ENCODE assay signal across 19 cellular contexts in the genomic region with DNA sequence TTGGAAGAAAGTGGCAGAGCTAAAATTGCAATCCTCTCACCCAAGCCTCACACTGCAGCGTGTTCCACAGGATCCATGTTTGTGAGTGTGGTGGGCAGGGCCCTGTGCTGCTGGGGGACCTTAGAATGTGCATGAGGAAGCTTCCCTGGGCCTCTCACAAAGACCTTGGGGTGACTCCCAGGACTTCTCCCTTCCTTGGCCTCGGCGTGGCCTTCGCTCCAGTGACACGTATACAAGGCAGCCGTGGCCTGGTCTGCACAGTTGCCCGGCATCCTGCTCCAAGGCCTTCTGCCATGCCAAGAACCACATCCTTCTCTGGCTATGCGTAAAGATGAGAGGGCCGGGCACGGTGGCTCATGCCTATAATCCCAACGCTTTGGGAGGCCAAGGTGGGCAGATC.
DNase-seq lines count a peak whose midpoint lies in the region; ATAC-seq and TF ChIP-seq lines count a peak whose summit lies in the region.
"Had no signal": no experiment of that assay in that cellular context is flagged by ENCODE, and none has a peak within 500 bp of the region (broad histone marks: within the 10 kb centered on the region; RNA-seq: fewer than 3 reads in every experiment).

No MANE protein-coding gene starts in this region.

- H3K79me2 ChIP-seq in H9 (ENCODE audit: insufficient read depth, low read length): no peaks in the 10 kb centered on the region

- H3K9me3 ChIP-seq in H9 (ENCODE audit: control insufficient read depth, low read depth, low read length): no peaks in the 10 kb centered on the region
- H3K9me3 ChIP-seq in endodermal cell (ENCODE audit: control insufficient read depth, low read length): no peaks in the 10 kb centered on the region
- H3K9me3 ChIP-seq: BE2C had no signal

- H3K4me3 Mint-ChIP-seq in H9 (no peak overlapping the region), endodermal cell (no peak overlapping the region)
- no peak overlapping the region for H3K4me3 Mint-ChIP-seq in activated CD8-positive, alpha-beta memory T cell treated with anti-CD3 and anti-CD28 coated beads, Interleukin-2, amount 10 ng/mL, durations not matched to agents 7 days and 5 days
- H3K4me3 Mint-ChIP-seq: CD4-positive, CD25-positive, alpha-beta regulatory T cell; CD8-positive, alpha-beta memory T cell had no signal

- H2BK5ac ChIP-seq in H9 (ENCODE audit: insufficient read length, low read length): no peak overlapping the region

- no peaks in the 10 kb centered on the region for H3K36me3 Mint-ChIP-seq in H9 (ENCODE audit: insufficient read depth in 1 of 3, low read depth in 3 of 3)
- no peaks in the 10 kb centered on the region for H3K36me3 Mint-ChIP-seq in activated CD8-positive, alpha-beta memory T cell treated with anti-CD3 and anti-CD28 coated beads, Interleukin-2, amount 10 ng/mL, durations not matched to agents 7 days and 5 days
- no peaks in the 10 kb centered on the region for H3K36me3 Mint-ChIP-seq in endodermal cell (ENCODE audit: low read depth)
- H3K36me3 Mint-ChIP-seq: CD4-positive, CD25-positive, alpha-beta regulatory T cell; CD8-positive, alpha-beta memory T cell had no signal

- no peaks in the 10 kb centered on the region for H3K36me3 ChIP-seq in endodermal cell (ENCODE audit: control insufficient read depth, insufficient read depth, low read length)
- H3K36me3 ChIP-seq: BE2C had no signal

- ATAC-seq in activated CD8-positive, alpha-beta memory T cell treated with anti-CD3 and anti-CD28 coated beads, Interleukin-2, amount 10 ng/mL, durations not matched to agents 7 days and 5 days: no peak
- ATAC-seq in left lobe of liver (no peak), HG03342 (IDR thresholded peaks at IDR 0.05; ENCODE audit: unreplicated experiment) (no peak)
- ATAC-seq: K562 had no signal

- H2BK12ac ChIP-seq in H9 (ENCODE audit: insufficient read length, low read depth, low read length): no peak overlapping the region

- no peak overlapping the region for H3K27ac Mint-ChIP-seq in H9
- no peak overlapping the region for H3K27ac Mint-ChIP-seq in activated CD8-positive, alpha-beta memory T cell treated with anti-CD3 and anti-CD28 coated beads, Interleukin-2, amount 10 ng/mL, durations not matched to agents 7 days and 5 days
- no peak overlapping the region for H3K27ac Mint-ChIP-seq in endodermal cell
- H3K27ac Mint-ChIP-seq: CD4-positive, CD25-positive, alpha-beta regulatory T cell; CD8-positive, alpha-beta memory T cell had no signal

- DNase-seq in H9 (peak; percentile 23), endodermal cell (peak; percentile 22), GF-D8 (lab: John Stamatoyannopoulos, UW) (no peak), left lobe of liver (ENCODE audit: low spot score) (no peak), NCI-H1694 treated with DMSO at 0.1 percent for 48 hours (lab: John Stamatoyannopoulos, UW) (no peak)
- DNase-seq in activated CD8-positive, alpha-beta memory T cell treated with anti-CD3 and anti-CD28 coated beads, Interleukin-2, amount 10 ng/mL, durations not matched to agents 7 days and 5 days: peak; percentile 33
- DNase-seq in stimulated activated CD8-positive, alpha-beta memory T cell treated with anti-CD3 and anti-CD28 coated beads, Interleukin-4, amount 100 ng/mL, for 48 hours: peak; percentile 14
- DNase-seq: ACHN; BE2C; C1 segment of cervical spinal cord; CD4-positive, CD25-positive, alpha-beta regulatory T cell; CD8-positive, alpha-beta memory T cell; COR-L47; DMS 273 treated with DMSO at 0.1 percent for 48 hours; DMS53; HCEC 1CT; IMR-90 had no signal

- no peak overlapping the region for H3K4me2 ChIP-seq in H9 (ENCODE audit: insufficient read depth, insufficient read length, low read length)

- H3K27me3 Mint-ChIP-seq in H9 (ENCODE audit: low read depth) (no peaks in the 10 kb centered on the region; the same call in 1 of the 2 replicates), endodermal cell (ENCODE audit: insufficient read depth) (peaks cover 1% of the 10 kb centered on the region)
- H3K27me3 Mint-ChIP-seq in activated CD8-positive, alpha-beta memory T cell treated with anti-CD3 and anti-CD28 coated beads, Interleukin-2, amount 10 ng/mL, durations not matched to agents 7 days and 5 days: peaks cover 22% of the 10 kb centered on the region
- H3K27me3 Mint-ChIP-seq: CD4-positive, CD25-positive, alpha-beta regulatory T cell had no signal

- no peak overlapping the region for H4K91ac ChIP-seq in H9 (ENCODE audit: insufficient read length, low read depth, low read length)

- CTCF ChIA-PET in activated CD8-positive, alpha-beta memory T cell treated with anti-CD3 and anti-CD28 coated beads, Interleukin-2, amount 10 ng/mL, durations not matched to agents 7 days and 5 days (lab: Charles Lee): interaction anchor here (0.5 kb wide), 1 partner anchor 1535 kb away, joined by 4 read pairs; no protein-coding TSS in a partner anchor

- no peak overlapping the region for H2BK120ac ChIP-seq in H9 (ENCODE audit: low read depth, low read length, poor library complexity, severe bottlenecking)

- H3K56ac ChIP-seq in H9 (ENCODE audit: insufficient read length, low read depth, low read length): no peak overlapping the region

- H2BK20ac ChIP-seq in H9 (ENCODE audit: low read depth, low read length, poor library complexity, severe bottlenecking): no peak overlapping the region

- no peak overlapping the region for H3T11ph ChIP-seq in H9 (ENCODE audit: low read length)

- no peak overlapping the region for H3K23ac ChIP-seq in H9 (ENCODE audit: insufficient read length, low read depth, low read length)

- no peaks in the 10 kb centered on the region for H3K9me3 Mint-ChIP-seq in H9
- no peaks in the 10 kb centered on the region for H3K9me3 Mint-ChIP-seq in activated CD8-positive, alpha-beta memory T cell treated with anti-CD3 and anti-CD28 coated beads, Interleukin-2, amount 10 ng/mL, durations not matched to agents 7 days and 5 days (ENCODE audit: low read depth)
- no peaks in the 10 kb centered on the region for H3K9me3 Mint-ChIP-seq in endodermal cell
- H3K9me3 Mint-ChIP-seq: CD4-positive, CD25-positive, alpha-beta regulatory T cell; CD8-positive, alpha-beta memory T cell had no signal

- H3K4me3 ChIP-seq in endodermal cell (ENCODE audit: low read length): no peak overlapping the region
- H3K4me3 ChIP-seq: K562 had no signal

- H3K18ac ChIP-seq in H9 (ENCODE audit: insufficient read length, low read depth, low read length): no peak overlapping the region

- H2AK5ac ChIP-seq in H9 (ENCODE audit: insufficient read length, low read length): no peak overlapping the region

- H4K5ac ChIP-seq in H9 (ENCODE audit: insufficient read length, low read depth, low read length): no peak overlapping the region

- H4K20me1 ChIP-seq in H9 (ENCODE audit: control insufficient read depth, insufficient read depth, insufficient read length): no peaks in the 10 kb centered on the region

- TF ChIP-seq CTCF in H9 (conservative IDR thresholded peaks at IDR 0.05) (no peak), endodermal cell (conservative IDR thresholded peaks at IDR 0.05) (no peak)

- H3K4ac ChIP-seq in H9 (ENCODE audit: low read depth, low read length): no peak overlapping the region

- peaks cover 6 to 7% of the 10 kb centered on the region in 2 experiments for H3K4me1 Mint-ChIP-seq in H9
- H3K4me1 Mint-ChIP-seq in activated CD8-positive, alpha-beta memory T cell treated with anti-CD3 and anti-CD28 coated beads, Interleukin-2, amount 10 ng/mL, durations not matched to agents 7 days and 5 days: peaks cover 6% of the 10 kb centered on the region
- H3K4me1 Mint-ChIP-seq in endodermal cell: peaks cover 5% of the 10 kb centered on the region
- H3K4me1 Mint-ChIP-seq: CD8-positive, alpha-beta memory T cell had no signal

- H4K8ac ChIP-seq in H9 (replicated peaks; ENCODE audit: insufficient read length, low read depth, low read length): no peak overlapping the region

- no peak overlapping the region for H3K27ac ChIP-seq in H9 (ENCODE audit: insufficient read length, low read depth, low read length)
- no peak overlapping the region for H3K27ac ChIP-seq in endodermal cell (ENCODE audit: low read depth, low read length)

- no peak overlapping the region for H3K14ac ChIP-seq in H9 (ENCODE audit: insufficient read depth, low read length)

- H2AFZ ChIP-seq in H9 (ENCODE audit: low read length): no peak overlapping the region

- H3K27me3 ChIP-seq in H9 (ENCODE audit: insufficient read depth, low read length) (no peaks in the 10 kb centered on the region), endodermal cell (ENCODE audit: control insufficient read depth, insufficient read depth, low read length, poor library complexity, severe bottlenecking) (no peaks in the 10 kb centered on the region)
- H3K27me3 ChIP-seq: BE2C had no signal

- WGBS in H9 (ENCODE audit: extremely low coverage, insufficient read length, low lambda C conversion rate): no CpG with 5 or more reads among the region's 11 CpGs
- WGBS in endodermal cell (ENCODE audit: insufficient coverage in 1 of 2, insufficient read length in 1 of 2), 2 experiments: 82 to 86% methylated on average over 9 to 11 of the region's 11 CpGs

- no peak overlapping the region for H2BK15ac ChIP-seq in H9 (ENCODE audit: low read depth, low read length)

- H3K4me1 ChIP-seq in H9 (ENCODE audit: insufficient read depth, low read length) (no peaks in the 10 kb centered on the region), endodermal cell (ENCODE audit: control insufficient read depth, insufficient read depth, low read length) (peaks cover 8% of the 10 kb centered on the region)
- H3K4me1 ChIP-seq: BE2C had no signal

- H3K9ac ChIP-seq in H9 (ENCODE audit: extremely low read depth, insufficient read length, low read length) (no peak overlapping the region), endodermal cell (ENCODE audit: extremely low read depth, low read length, poor library complexity, severe bottlenecking) (no peak overlapping the region)

- no peaks in the 10 kb centered on the region for H3K79me1 ChIP-seq in H9 (ENCODE audit: insufficient read depth, low read depth, low read length, poor library complexity, severe bottlenecking)

- H3K23me2 ChIP-seq in H9 (ENCODE audit: insufficient read length, low read depth, low read length, poor library complexity, severe bottlenecking): no peaks in the 10 kb centered on the region

Comparison
In these comparisons a context has a peak if more than half of its experiments do, and no peak if none do; other contexts are left out.
1. DNase-seq: peak in H9 (single experiment), activated CD8-positive, alpha-beta memory T cell treated with anti-CD3 and anti-CD28 coated beads, Interleukin-2, amount 10 ng/mL, durations not matched to agents 7 days and 5 days (single experiment), endodermal cell (single experiment) and stimulated activated CD8-positive, alpha-beta memory T cell treated with anti-CD3 and anti-CD28 coated beads, Interleukin-4, amount 100 ng/mL, for 48 hours (single experiment); none in GF-D8 (single experiment), left lobe of liver (single experiment) and NCI-H1694 treated with DMSO at 0.1 percent for 48 hours (single experiment).